8 cellular contexts compared by ENCODE assay signal in genomic region chr4:38075370-38076152, GRCh38.
DNase-seq lines count a peak whose midpoint lies in the region; ATAC-seq and TF ChIP-seq lines count a peak whose summit lies in the region.

No MANE protein-coding gene starts in this region.

- DNase-seq in GM13976 (ENCODE audit: low spot score) (peak; percentile 33), RPMI7951 (ENCODE audit: low read depth) (peak; percentile 69), fibroblast of peridontal ligament (ENCODE audit: extremely low read depth) (peak; percentile 58), putamen (ENCODE audit: low spot score) (peak; percentile 36), HEK293T (ENCODE audit: extremely low spot score) (no peak)
- DNase-seq in stimulated activated naive CD8-positive, alpha-beta T cell treated with anti-CD3 and anti-CD28 coated beads, Interleukin-15, amount 100 ng/mL, for 72 hours = no peak

- POLR2A ChIA-PET in HEK293T (lab: Yijun Ruan, JAX) = no interaction called here

- no peaks in the 10 kb centered on the region for H3K9me3 Mint-ChIP-seq in stimulated activated naive CD8-positive, alpha-beta T cell treated with anti-CD3 and anti-CD28 coated beads, Interleukin-15, amount 100 ng/mL, for 72 hours

- TF ChIP-seq CTCF in GM13976 (IDR thresholded peaks at IDR 0.05; ENCODE audit: borderline replicate concordance, control extremely low read depth, extremely low read depth, insufficient read depth, missing control alignments) = no peak

- no peak overlapping the region for H3K4me3 Mint-ChIP-seq in stimulated activated naive CD8-positive, alpha-beta T cell treated with anti-CD3 and anti-CD28 coated beads, Interleukin-15, amount 100 ng/mL, for 72 hours

- ATAC-seq in HG03457 (IDR thresholded peaks at IDR 0.05; ENCODE audit: unreplicated experiment) (no peak), HG02642 (IDR thresholded peaks at IDR 0.05; ENCODE audit: poor library complexity, unreplicated experiment) (no peak)
- no peak for ATAC-seq in stimulated activated naive CD8-positive, alpha-beta T cell treated with anti-CD3 and anti-CD28 coated beads, Interleukin-15, amount 100 ng/mL, for 72 hours

- H3K27ac Mint-ChIP-seq in stimulated activated naive CD8-positive, alpha-beta T cell treated with anti-CD3 and anti-CD28 coated beads, Interleukin-15, amount 100 ng/mL, for 72 hours = no peak overlapping the region

- CTCF ChIA-PET in HEK293T (lab: Yijun Ruan, JAX) = no interaction called here

- no peaks in the 10 kb centered on the region for H3K27me3 Mint-ChIP-seq in stimulated activated naive CD8-positive, alpha-beta T cell treated with anti-CD3 and anti-CD28 coated beads, Interleukin-15, amount 100 ng/mL, for 72 hours

- in situ Hi-C loops in GM13976 (cut with MboI; ENCODE audit: low sequenced_read_pairs, unreplicated experiment) = loop anchor here (5.0 to 10.0 kb wide), 3 partner anchors 57 to 599 kb away; no protein-coding TSS in a partner anchor

- H3K4me1 Mint-ChIP-seq in stimulated activated naive CD8-positive, alpha-beta T cell treated with anti-CD3 and anti-CD28 coated beads, Interleukin-15, amount 100 ng/mL, for 72 hours = peaks cover 44% of the 10 kb centered on the region

TF ChIP-seq in HEK293T, 16 proteins besides CTCF, POLR2A, EP300 and RAD21:
- TF ChIP-seq PKNOX1 (IDR thresholded peaks at IDR 0.05) (no peak), LEF1 (IDR thresholded peaks at IDR 0.05; ENCODE audit: borderline replicate concordance) (no peak), L3MBTL2 (conservative IDR thresholded peaks at IDR 0.05) (no peak), NFRKB (IDR thresholded peaks at IDR 0.05) (no peak), ARNT (IDR thresholded peaks at IDR 0.05) (no peak), CTBP1 (IDR thresholded peaks at IDR 0.05; ENCODE audit: borderline replicate concordance) (no peak), HDGF (IDR thresholded peaks at IDR 0.05; ENCODE audit: borderline replicate concordance) (no peak), FOXK2 (IDR thresholded peaks at IDR 0.05) (no peak), ZNF384 (IDR thresholded peaks at IDR 0.05) (no peak), SP1 (IDR thresholded peaks at IDR 0.05) (no peak), SUZ12 (IDR thresholded peaks at IDR 0.05) (no peak), FOXM1 (IDR thresholded peaks at IDR 0.05; ENCODE audit: borderline replicate concordance) (no peak)

Comparison
In these comparisons a context has a peak if more than half of its experiments do, and no peak if none do; other contexts are left out.
1. DNase-seq: peak in GM13976 (single experiment), RPMI7951 (single experiment), fibroblast of peridontal ligament (single experiment) and putamen (single experiment); none in stimulated activated naive CD8-positive, alpha-beta T cell treated with anti-CD3 and anti-CD28 coated beads, Interleukin-15, amount 100 ng/mL, for 72 hours (0 of 2) and HEK293T (single experiment).